ENCODE assay signal across 35 cellular contexts in the genomic region with DNA sequence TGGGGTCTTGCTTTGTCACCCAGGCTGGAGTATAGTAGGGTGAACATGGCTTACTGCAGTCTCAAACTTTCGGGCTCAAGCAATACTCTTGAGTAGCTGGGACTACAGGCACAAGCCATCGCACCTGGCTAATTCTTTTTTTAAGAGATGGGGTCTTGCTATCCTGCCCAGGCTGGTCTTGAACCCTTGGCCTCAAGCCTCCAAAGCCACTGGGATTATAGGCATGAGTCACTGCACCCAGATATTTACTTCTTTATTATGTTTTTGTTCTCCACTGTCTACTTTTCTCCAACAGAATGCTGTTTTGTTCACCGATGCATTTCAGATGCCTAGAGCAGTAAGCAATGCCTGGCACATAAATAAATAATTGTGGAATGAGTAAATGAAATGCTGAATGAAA.
"Had no signal": no experiment of that assay in that cellular context is flagged by ENCODE, and none has a peak within 500 bp of the region (broad histone marks: within the 10 kb centered on the region; RNA-seq: fewer than 3 reads in every experiment).

No MANE protein-coding gene starts in this region.

- H3K4me3 ChIP-seq: MG63 had no signal

- H3K9me3 ChIP-seq: MG63 had no signal

- H3K27me3 ChIP-seq: MG63 had no signal

- DNase-seq: Karpas-422, Kasumi-1, MG63, MM.1S, MV-4-11, NCI-H1048, NCI-H1092, NCI-H1092 treated with DMSO at 0.1 percent for 48 hours, NCI-H1105, NCI-H1105 treated with DMSO at 0.1 percent for 48 hours, NCI-H1417, NCI-H1417 treated with DMSO at 0.1 percent for 48 hours, NCI-H1436, NCI-H1436 treated with DMSO at 0.1 percent for 48 hours, NCI-H146, NCI-H1694, NCI-H1694 treated with DMSO at 0.1 percent for 48 hours, NCI-H187, NCI-H187 treated with DMSO at 0.1 percent for 48 hours, NCI-H1930, NCI-H2029, NCI-H2029 treated with DMSO at 0.1 percent for 48 hours, NCI-H2081, NCI-H2081 treated with DMSO at 0.1 percent for 48 hours, NCI-H2107, NCI-H2171, NCI-H2171 treated with DMSO at 0.1 percent for 48 hours, NCI-H2227 treated with DMSO at 0.1 percent for 48 hours, NCI-H226, NCI-H345, NCI-H446, NCI-H446 treated with DMSO at 0.1 percent for 48 hours, NCI-H510A, NCI-H510A treated with DMSO at 0.1 percent for 48 hours, NCI-H524 had no signal

- H3K36me3 ChIP-seq: MG63 had no signal
